Comparison of ENCODE assay signal across 11 cellular contexts in the genomic region with DNA sequence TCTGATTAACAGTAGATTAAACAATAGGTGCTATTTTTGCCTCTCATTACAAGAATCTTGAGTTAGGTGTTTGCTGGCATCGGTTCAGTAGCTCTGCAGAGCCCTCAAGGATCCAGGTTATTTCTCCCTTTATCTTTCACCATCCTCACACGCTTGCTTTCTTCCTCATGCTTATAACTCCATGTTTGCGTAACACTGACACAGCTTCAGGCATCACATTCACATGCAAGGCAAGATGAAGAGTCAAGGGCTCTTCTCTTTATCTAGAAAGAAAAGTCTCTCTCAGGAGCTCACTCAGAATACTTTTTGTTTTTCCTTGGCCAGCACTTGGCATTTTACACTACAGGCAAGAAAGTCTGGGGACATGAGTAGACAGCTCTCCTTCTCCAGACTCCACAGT.
"Had no signal": no experiment of that assay in that cellular context is flagged by ENCODE, and none has a peak within 500 bp of the region (broad histone marks: within the 10 kb centered on the region; RNA-seq: fewer than 3 reads in every experiment).

No MANE protein-coding gene starts in this region.

- H3K27me3 ChIP-seq: colonic mucosa, heart right ventricle had no signal

- H3K36me3 ChIP-seq: colonic mucosa, heart right ventricle had no signal

- H3K4me1 ChIP-seq: colonic mucosa, heart right ventricle had no signal

- H3K4me3 ChIP-seq: colonic mucosa, heart right ventricle had no signal

- H3K27ac ChIP-seq: colonic mucosa, heart right ventricle had no signal

- ATAC-seq: heart right ventricle, natural killer cell, right cardiac atrium had no signal

- H3K9me3 ChIP-seq: colonic mucosa had no signal

- DNase-seq: colonic mucosa; dermis blood vessel endothelial cell; endodermal cell; heart right ventricle; hypothalamus; kidney glomerular epithelial cell; natural killer cell; right cardiac atrium; small intestine; stimulated activated CD4-positive, alpha-beta T cell treated with anti-CD3 and anti-CD28 coated beads, Interleukin-12 subunit alpha, Interleukin-12 subunit beta, amount 100 ng/mL, for 4 hours; stimulated activated naive CD4-positive, alpha-beta T cell treated with Interleukin-2 at 50 U/mL for 16 hours had no signal
